In the genomic region with DNA sequence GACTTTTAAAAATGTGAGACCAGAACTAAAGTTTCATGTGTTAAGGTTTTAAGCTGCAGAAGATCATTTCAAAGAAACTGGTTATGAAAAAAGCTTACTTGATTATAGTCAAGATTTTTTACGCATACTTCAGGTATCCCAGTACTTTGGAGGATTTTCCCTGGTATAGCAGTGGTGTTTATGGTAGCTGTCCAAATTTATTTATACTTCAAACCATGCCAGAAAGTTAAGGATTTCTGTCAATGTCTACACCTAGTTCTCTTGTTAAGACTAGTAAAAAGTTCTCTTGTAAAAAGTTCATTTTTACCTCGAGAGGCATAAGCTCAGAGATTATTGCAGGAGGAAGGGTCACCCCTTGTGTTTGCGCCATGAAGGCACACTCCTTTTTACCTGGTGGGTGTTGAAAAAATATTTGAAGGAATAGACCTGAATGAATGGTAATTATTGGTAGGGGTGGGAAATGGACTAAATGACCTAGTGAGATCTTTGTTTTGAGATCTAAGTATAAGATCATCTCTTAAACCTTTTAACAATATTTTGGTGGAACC, we compare ENCODE assay signal across 8 cellular contexts. TPM values are rescaled to one million over a fixed set of nuclear protein-coding genes. Genes with fewer than 3 reads are reported as not detected.
DNase-seq lines count a peak whose midpoint lies in the region; ATAC-seq, FAIRE-seq and TF ChIP-seq lines count a peak whose summit lies in the region.

No MANE protein-coding gene starts in this region.

- H3K4me2 ChIP-seq in astrocyte (ENCODE audit: low read length), result peak overlapping the region; percentile 91

- no peak for TF ChIP-seq CTCF in heart right ventricle (IDR thresholded peaks at IDR 0.05)
- TF ChIP-seq CTCF in astrocyte (IDR thresholded peaks at IDR 0.05; ENCODE audit: insufficient read depth, low read depth, low read length), result no peak
- TF ChIP-seq CTCF in GM20000 (IDR thresholded peaks at IDR 0.05; ENCODE audit: extremely low read depth, missing control alignments), result no peak

- ATAC-seq in heart right ventricle (no peak), left cardiac atrium (no peak), memory B cell (ENCODE audit: low read depth) (no peak)

- H4K20me1 ChIP-seq in astrocyte (ENCODE audit: insufficient read depth, low read length), result peaks cover 60% of the 10 kb centered on the region

- H3K36me3 Mint-ChIP-seq in astrocyte (ENCODE audit: low read depth, unreplicated experiment), result peaks cover 6% of the 10 kb centered on the region
- peaks cover 6% of the 10 kb centered on the region for H3K36me3 Mint-ChIP-seq in memory B cell

- no peaks in the 10 kb centered on the region for H3K27me3 ChIP-seq in heart right ventricle
- no peaks in the 10 kb centered on the region for H3K27me3 ChIP-seq in astrocyte (ENCODE audit: insufficient read depth, low read length)

- no peaks in the 10 kb centered on the region for H3K27me3 Mint-ChIP-seq in astrocyte (ENCODE audit: low read depth, unreplicated experiment)
- no peaks in the 10 kb centered on the region for H3K27me3 Mint-ChIP-seq in memory B cell

- peak overlapping the region; percentile 96 for H3K27ac Mint-ChIP-seq in astrocyte (ENCODE audit: unreplicated experiment)
- peak overlapping the region; percentile 82 for H3K27ac Mint-ChIP-seq in memory B cell

- peak overlapping the region in 9 of 10 donors; percentile 66 to 98 (median 87) for H3K4me3 ChIP-seq in heart right ventricle
- H3K4me3 ChIP-seq in astrocyte (ENCODE audit: insufficient read depth, low read depth, low read length), result peak overlapping the region; percentile 93
- peak overlapping the region; percentile 16 for H3K4me3 ChIP-seq in urinary bladder (ENCODE audit: low read depth, low read length)

- FAIRE-seq in astrocyte (lab: Jason Lieb, UNC), result peak; percentile 29

- intact Hi-C loops in heart right ventricle (cut with DNase I), result loop anchor here in 7 of 10 donors (5.0 to 10.0 kb wide), 13 partner anchors 68 to 198 kb away; a partner anchor contains a TSS
- intact Hi-C loops in left cardiac atrium (cut with DNase I), result loop anchor here (5.0 to 10.0 kb wide), 3 partner anchors 83 to 162 kb away; a partner anchor contains a TSS

- no peaks in the 10 kb centered on the region for H3K9me3 ChIP-seq in heart right ventricle
- no peaks in the 10 kb centered on the region for H3K9me3 ChIP-seq in astrocyte (ENCODE audit: insufficient read depth, low read depth, low read length)

- H3K27ac ChIP-seq in heart right ventricle (peak overlapping the region in 6 of 10 donors; percentile 99 to 100 (median 100)), astrocyte (ENCODE audit: low read depth, low read length) (peak overlapping the region; percentile 98), urinary bladder (ENCODE audit: low read depth) (no peak overlapping the region)

- peaks cover 40% of the 10 kb centered on the region for H3K4me1 Mint-ChIP-seq in astrocyte (ENCODE audit: low read depth, unreplicated experiment)
- H3K4me1 Mint-ChIP-seq in memory B cell, result peaks cover 49% of the 10 kb centered on the region

- peaks cover 74% of the 10 kb centered on the region for H3K79me2 ChIP-seq in astrocyte (ENCODE audit: insufficient read depth, low read length)

- H3K4me3 Mint-ChIP-seq in astrocyte (ENCODE audit: unreplicated experiment), result peak overlapping the region; percentile 94
- H3K4me3 Mint-ChIP-seq in memory B cell, result peak overlapping the region; percentile 88

- 22 to 31% methylated on average over 3 of the region's 3 CpGs for WGBS in heart right ventricle, 2 donors
- WGBS in urinary bladder, result 20% methylated on average over 3 of the region's 3 CpGs

- H3K9me3 Mint-ChIP-seq in astrocyte (ENCODE audit: unreplicated experiment) (peaks cover 1% of the 10 kb centered on the region), memory B cell (no peaks in the 10 kb centered on the region)

- H3K36me3 ChIP-seq in heart right ventricle (no peaks in the 10 kb centered on the region), astrocyte (ENCODE audit: insufficient read depth, low read length) (no peaks in the 10 kb centered on the region), urinary bladder (ENCODE audit: insufficient read depth) (no peaks in the 10 kb centered on the region)

- H2AFZ ChIP-seq in astrocyte (ENCODE audit: low read depth, low read length), result no peak overlapping the region

- DNase-seq in heart right ventricle (no peak), left cardiac atrium (no peak), astrocyte (ENCODE audit: low read depth) (no peak), memory B cell (ENCODE audit: low spot score in 2 of 2) (no peak), GM20000 (ENCODE audit: low spot score) (no peak), mucosa of gallbladder (ENCODE audit: low spot score) (no peak), NCI-H187 (lab: John Stamatoyannopoulos, UW) (no peak)

- H3K9ac ChIP-seq in astrocyte (ENCODE audit: low read length), result peak overlapping the region; percentile 98

- H3K4me1 ChIP-seq in heart right ventricle, result peaks cover 4 to 73% (median 69%) of the 10 kb centered on the region in 9 donors
- peaks cover 36% of the 10 kb centered on the region for H3K4me1 ChIP-seq in astrocyte (ENCODE audit: insufficient read depth, low read length)
- H3K4me1 ChIP-seq in urinary bladder (ENCODE audit: insufficient read depth), result peaks cover 3% of the 10 kb centered on the region

RNA-seq across cellular contexts. Expression of a gene that starts 2.8 kb away (rescaled TPM):
- total RNA-seq in heart right ventricle, result 10 to 100 TPM; 57.6 to 94.2 (median 75.0) TPM
- polyA plus RNA-seq in heart right ventricle, result 10 to 100 TPM; 24.7 to 30.6 TPM
- 10 to 100 TPM; 53.0 to 68.3 TPM for total RNA-seq in left cardiac atrium
- 41.7 and 44.6 TPM in 2 replicates for total RNA-seq in astrocyte
- total RNA-seq in urinary bladder, result 132 TPM
- polyA plus RNA-seq in urinary bladder, result 29.0 TPM
- total RNA-seq in mucosa of gallbladder, result 70.2 TPM

Comparison
In these comparisons a context has a peak if more than half of its experiments do, and no peak if none do; other contexts are left out.
1. H3K4me3 ChIP-seq: peak in every context shown above with its lines; median percentile 93 in astrocyte; 87 in heart right ventricle; 16 in urinary bladder.